26 cellular contexts compared by ENCODE assay signal in genomic region chr1:66138613-66139012, GRCh38.
DNase-seq lines count a peak whose midpoint lies in the region; ATAC-seq and TF ChIP-seq lines count a peak whose summit lies in the region.
"Had no signal": no experiment of that assay in that cellular context is flagged by ENCODE, and none has a peak within 500 bp of the region (broad histone marks: within the 10 kb centered on the region; RNA-seq: fewer than 3 reads in every experiment).

No MANE protein-coding gene starts in this region.

- no peaks in the 10 kb centered on the region for H3K4me1 Mint-ChIP-seq in natural killer cell
- H3K4me1 Mint-ChIP-seq: CD14-positive monocyte; CD4-positive, alpha-beta memory T cell; CD4-positive, CD25-positive, alpha-beta regulatory T cell; CD8-positive, alpha-beta memory T cell had no signal

- peak overlapping the region; percentile 83 for H3K27ac ChIP-seq in VCaP
- H3K27ac ChIP-seq in colonic mucosa, result peak overlapping the region; percentile 53
- H3K27ac ChIP-seq in transverse colon, result peak overlapping the region in 3 of 4 donors; percentile 35 to 57 (median 48)
- H3K27ac ChIP-seq: BLaER1 had no signal

- TF ChIP-seq CTCF in VCaP (conservative IDR thresholded peaks at IDR 0.05) (no peak), colonic mucosa (IDR thresholded peaks at IDR 0.05) (no peak), mucosa of descending colon (IDR thresholded peaks at IDR 0.05) (no peak), transverse colon (IDR thresholded peaks at IDR 0.05) (peak in 2 of 5 experiments; percentile 25 to 31), natural killer cell (IDR thresholded peaks at IDR 0.05) (no peak)

- H3K9me3 Mint-ChIP-seq in natural killer cell, result peaks cover 0 to 4% of the 10 kb centered on the region in 2 donors
- H3K9me3 Mint-ChIP-seq: CD4-positive, alpha-beta memory T cell; CD8-positive, alpha-beta memory T cell had no signal

- H3K36me3 ChIP-seq in colonic mucosa (no peaks in the 10 kb centered on the region), mucosa of descending colon (ENCODE audit: low read depth) (no peaks in the 10 kb centered on the region), transverse colon (no peaks in the 10 kb centered on the region)
- H3K36me3 ChIP-seq: BE2C, BLaER1 had no signal

- H3K9me3 ChIP-seq in colonic mucosa, result no peaks in the 10 kb centered on the region
- H3K9me3 ChIP-seq in mucosa of descending colon, result no peaks in the 10 kb centered on the region
- H3K9me3 ChIP-seq in transverse colon, result no peaks in the 10 kb centered on the region
- H3K9me3 ChIP-seq: BE2C, BLaER1 had no signal

- no peak for TF ChIP-seq POLR2A in transverse colon (IDR thresholded peaks at IDR 0.05)

- in situ Hi-C loops in transverse colon (cut with MboI; ENCODE audit: low pct_ligation_motif_present in 1 of 4, low pct_unique_long_range_greater_than_20kb in 1 of 4, low sequenced_read_pairs in 3 of 4), result no loop called here

- no peak for TF ChIP-seq EP300 in transverse colon (IDR thresholded peaks at IDR 0.05; ENCODE audit: low read depth)

- H3K36me3 Mint-ChIP-seq in natural killer cell, result no peaks in the 10 kb centered on the region
- H3K36me3 Mint-ChIP-seq: CD14-positive monocyte; CD4-positive, alpha-beta memory T cell; CD4-positive, CD25-positive, alpha-beta regulatory T cell; CD8-positive, alpha-beta memory T cell had no signal

- H3K4me3 ChIP-seq in colonic mucosa (no peak overlapping the region), mucosa of descending colon (no peak overlapping the region), transverse colon (no peak overlapping the region)
- H3K4me3 ChIP-seq: BLaER1, GM12878 had no signal

- no peaks in the 10 kb centered on the region for H3K27me3 ChIP-seq in colonic mucosa
- no peaks in the 10 kb centered on the region for H3K27me3 ChIP-seq in transverse colon
- H3K27me3 ChIP-seq: BE2C had no signal

- no peaks in the 10 kb centered on the region for H3K27me3 Mint-ChIP-seq in natural killer cell (ENCODE audit: low read depth in 2 of 2)

- ATAC-seq in mucosa of descending colon (peak; percentile 77), HG03439 (IDR thresholded peaks at IDR 0.05; ENCODE audit: unreplicated experiment) (no peak), natural killer cell (no peak)
- ATAC-seq: GM12878 had no signal

- DNase-seq in colonic mucosa, result no peak
- DNase-seq in mucosa of descending colon, result peak in 1 of 3 donors; percentile 17
- DNase-seq in transverse colon, result no peak
- no peak for DNase-seq in activated CD4-positive, alpha-beta T cell treated with anti-CD3 and anti-CD28 coated beads, Interleukin-2, amount 50 U/mL, for 48 hours
- no peak for DNase-seq in T-helper 1 cell
- DNase-seq in natural killer cell, result no peak
- DNase-seq: 8988T; ACHN; BE2C; C1 segment of cervical spinal cord; CD4-positive, alpha-beta memory T cell; CD4-positive, CD25-positive, alpha-beta regulatory T cell; CD8-positive, alpha-beta memory T cell; COR-L47; DMS 273 treated with DMSO at 0.1 percent for 48 hours; DMS153; DMS53; DMS79; DND-41; EL; GDM1 had no signal

- H3K27ac Mint-ChIP-seq in natural killer cell, result no peak overlapping the region
- H3K27ac Mint-ChIP-seq: CD14-positive monocyte; CD4-positive, alpha-beta memory T cell; CD4-positive, CD25-positive, alpha-beta regulatory T cell had no signal

- H3K4me1 ChIP-seq in colonic mucosa (no peaks in the 10 kb centered on the region), mucosa of descending colon (ENCODE audit: low read depth) (peaks cover 13% of the 10 kb centered on the region), transverse colon (peaks cover 0 to 41% (median 13%) of the 10 kb centered on the region in 4 donors)
- H3K4me1 ChIP-seq: BE2C, BLaER1 had no signal

- no peak overlapping the region for H3K4me3 Mint-ChIP-seq in natural killer cell
- H3K4me3 Mint-ChIP-seq: CD14-positive monocyte; CD4-positive, alpha-beta memory T cell; CD4-positive, CD25-positive, alpha-beta regulatory T cell; CD8-positive, alpha-beta memory T cell had no signal

- H3K9ac ChIP-seq in colonic mucosa (ENCODE audit: low read depth in 2 of 2, low read length in 2 of 2), result no peak overlapping the region
- H3K9ac ChIP-seq: BLaER1 had no signal

- intact Hi-C loops in colonic mucosa (cut with DNase I) (no loop called here), mucosa of descending colon (cut with DNase I, micrococcal nuclease) (no loop called here), transverse colon (cut with DNase I; ENCODE audit: low total_unique reads) (no loop called here), natural killer cell (cut with micrococcal nuclease) (no loop called here)
